1 cellular context compared by ENCODE assay signal in genomic region chr5:128534729-128535128, GRCh38.
TF ChIP-seq lines count a peak whose summit lies in the region.

No MANE protein-coding gene starts in this region.

TF ChIP-seq in HEK293, 187 proteins besides CTCF, POLR2A, EP300 and RAD21 (continued from another document):
- TF ChIP-seq ZNF148 (tag by site-specific recombination; IDR thresholded peaks at IDR 0.05; ENCODE audit: borderline replicate concordance), result no peak
- no peak for TF ChIP-seq ZNF121 (tag by site-specific recombination; IDR thresholded peaks at IDR 0.05)
- no peak for TF ChIP-seq ZNF18 (tag by site-specific recombination; IDR thresholded peaks at IDR 0.05)
- TF ChIP-seq ZBTB44 (tag by site-specific recombination; IDR thresholded peaks at IDR 0.05), result no peak
- no peak for TF ChIP-seq KLF7 (tag by site-specific recombination; IDR thresholded peaks at IDR 0.05; ENCODE audit: borderline replicate concordance)
- no peak for TF ChIP-seq ZNF510 (tag by site-specific recombination; IDR thresholded peaks at IDR 0.05; ENCODE audit: insufficient replicate concordance)
- no peak for TF ChIP-seq ZSCAN23 (tag by site-specific recombination; IDR thresholded peaks at IDR 0.05)
- peak; percentile 64; the same call in 1 of the 2 replicates for TF ChIP-seq ZEB2 (tag by site-specific recombination; IDR thresholded peaks at IDR 0.05)
- peak; percentile 64; the same call in 1 of the 2 replicates for TF ChIP-seq ZNF558 (tag by site-specific recombination; IDR thresholded peaks at IDR 0.05)
- TF ChIP-seq ZNF501 (tag by site-specific recombination; IDR thresholded peaks at IDR 0.05), result 0 out of 2 replicates have a peak, but pooled peaks have one; percentile 31
- TF ChIP-seq IKZF3 (tag by site-specific recombination; IDR thresholded peaks at IDR 0.05), result peak; percentile 45; the same call in 1 of the 2 replicates
- TF ChIP-seq KLF17 (tag by site-specific recombination; IDR thresholded peaks at IDR 0.05), result peak; percentile 70
